Comparison of ENCODE assay signal across 1 cellular context in genomic region chr15:44243829-44244228, GRCh38.
TF ChIP-seq lines count a peak whose summit lies in the region.

No MANE protein-coding gene starts in this region.

TF ChIP-seq in K562, 482 proteins besides CTCF, POLR2A, EP300 and RAD21:
- TF ChIP-seq HEY1 (CRISPR knock-in tag; IDR thresholded peaks at IDR 0.05; ENCODE audit: borderline replicate concordance) (no peak), ZBTB49 (CRISPR knock-in tag; IDR thresholded peaks at IDR 0.05; ENCODE audit: borderline replicate concordance) (no peak), GTF2B (IDR thresholded peaks at IDR 0.05; ENCODE audit: extremely low read depth, insufficient read length) (no peak), FOXJ3 (CRISPR knock-in tag; IDR thresholded peaks at IDR 0.05) (no peak), NR2F6 (CRISPR knock-in tag; IDR thresholded peaks at IDR 0.05) (no peak), ILK (tag; IDR thresholded peaks at IDR 0.05; ENCODE audit: borderline replicate concordance, low read depth) (no peak), MITF (IDR thresholded peaks at IDR 0.05) (no peak), MIER1 (IDR thresholded peaks at IDR 0.05; ENCODE audit: low read depth) (no peak), E2F8 (IDR thresholded peaks at IDR 0.05; ENCODE audit: low read depth, partially characterized antibody) (no peak), KAT7 (CRISPR knock-in tag; IDR thresholded peaks at IDR 0.05; ENCODE audit: borderline replicate concordance) (no peak), MLLT1 (IDR thresholded peaks at IDR 0.05) (no peak), NR3C1 (CRISPR knock-in tag; IDR thresholded peaks at IDR 0.05) (no peak), SRSF1 (IDR thresholded peaks at IDR 0.05; ENCODE audit: low read depth, low read length) (no peak), ZNF444 (CRISPR knock-in tag; IDR thresholded peaks at IDR 0.05) (no peak), USF2 (CRISPR knock-in tag; IDR thresholded peaks at IDR 0.05) (no peak), TSHZ1 (CRISPR knock-in tag; IDR thresholded peaks at IDR 0.05) (no peak), ARID3A (IDR thresholded peaks at IDR 0.05; ENCODE audit: borderline replicate concordance, low read depth, low read length) (no peak)
